9 cellular contexts compared by ENCODE assay signal in the genomic region with DNA sequence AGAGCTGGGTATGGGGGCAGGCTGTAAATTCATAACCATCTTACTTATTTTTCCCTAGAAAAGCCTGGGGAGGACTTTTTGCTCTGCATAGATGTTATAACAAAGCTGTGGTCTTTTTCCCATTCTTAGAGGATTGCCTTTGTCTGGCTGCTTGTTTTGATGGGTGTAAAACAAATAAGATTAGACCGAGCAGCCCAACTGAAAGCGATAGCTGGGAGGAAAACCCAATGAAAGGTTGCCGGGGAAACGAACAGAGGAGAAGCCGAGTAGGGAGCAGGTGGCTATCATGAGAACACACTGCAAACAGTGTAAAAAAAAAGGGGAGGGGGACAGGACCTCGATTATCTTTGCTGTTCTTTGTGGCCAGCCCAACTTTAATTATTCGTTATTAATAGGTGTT. TPM values are rescaled to one million over a fixed set of nuclear protein-coding genes. Genes with fewer than 3 reads are reported as not detected.
DNase-seq lines count a peak whose midpoint lies in the region; ATAC-seq and TF ChIP-seq lines count a peak whose summit lies in the region.
"Had no signal": no experiment of that assay in that cellular context is flagged by ENCODE, and none has a peak within 500 bp of the region (broad histone marks: within the 10 kb centered on the region; RNA-seq: fewer than 3 reads in every experiment).

No MANE protein-coding gene starts in this region.

- TF ChIP-seq EP300 in SK-N-SH (IDR thresholded peaks at IDR 0.05; ENCODE audit: borderline replicate concordance in 1 of 2, low read depth in 1 of 2, low read length in 1 of 2), result no peak

- H3K9me3 ChIP-seq in SK-N-SH, result no peaks in the 10 kb centered on the region

- no peaks in the 10 kb centered on the region for H3K9me2 ChIP-seq in SK-N-SH

- no peaks in the 10 kb centered on the region for H3K36me3 Mint-ChIP-seq in T-helper 2 cell treated with Interferon-gamma antibody and Interleukin-4, amounts not matched to agents 5 μg/mL and 100 μg/mL, for 36 hours (ENCODE audit: low read depth)

- ATAC-seq in HG03439 (IDR thresholded peaks at IDR 0.05; ENCODE audit: unreplicated experiment), result no peak

- peaks cover 11% of the 10 kb centered on the region for H3K4me1 Mint-ChIP-seq in T-helper 2 cell treated with Interferon-gamma antibody and Interleukin-4, amounts not matched to agents 5 μg/mL and 100 μg/mL, for 36 hours (ENCODE audit: low read depth)

- no peak overlapping the region for H3K27ac Mint-ChIP-seq in T-helper 2 cell treated with Interferon-gamma antibody and Interleukin-4, amounts not matched to agents 5 μg/mL and 100 μg/mL, for 36 hours

- peaks cover 5% of the 10 kb centered on the region; the same call in 1 of the 2 replicates for H3K27me3 ChIP-seq in SK-N-SH (ENCODE audit: insufficient read depth)
- H3K27me3 ChIP-seq: cardiac muscle cell had no signal

- peaks cover 0 to 2% of the 10 kb centered on the region in 2 experiments for H3K36me3 ChIP-seq in SK-N-SH (replicated peaks in 1 of 2; ENCODE audit: control insufficient read depth in 1 of 2, insufficient read depth in 2 of 2, low read length in 1 of 2)
- H3K36me3 ChIP-seq: cardiac muscle cell had no signal

- POLR2A ChIA-PET in SK-N-SH (lab: Yijun Ruan, JAX), result interaction anchor here (0.6 to 8.8 kb wide), 9 partner anchors 155 to 1058 kb away, joined by 3 to 87 read pairs (median 4); no protein-coding TSS in a partner anchor

- no peak overlapping the region; the same call in 1 of the 2 replicates for H2AFZ ChIP-seq in SK-N-SH (ENCODE audit: low read depth)

- CTCF ChIA-PET in SK-N-SH (lab: Yijun Ruan, JAX), result interaction anchor here (0.7 to 12.9 kb wide), 4 partner anchors 65 to 223 kb away, joined by 3 to 117 read pairs (median 43); no protein-coding TSS in a partner anchor

- H3K4me3 ChIP-seq in SK-N-SH (ENCODE audit: low read depth in 2 of 2, low read length in 1 of 2), result peak overlapping the region; percentile 39 to 59
- H3K4me3 ChIP-seq: cardiac muscle cell had no signal

- TF ChIP-seq CTCF in SK-N-SH (IDR thresholded peaks at IDR 0.05), result no peak

- H3K9me3 Mint-ChIP-seq in T-helper 2 cell treated with Interferon-gamma antibody and Interleukin-4, amounts not matched to agents 5 μg/mL and 100 μg/mL, for 36 hours, result no peaks in the 10 kb centered on the region

- no peak for TF ChIP-seq RAD21 in SK-N-SH (IDR thresholded peaks at IDR 0.05; ENCODE audit: low read length)

- H3K27me3 Mint-ChIP-seq in T-helper 2 cell treated with Interferon-gamma antibody and Interleukin-4, amounts not matched to agents 5 μg/mL and 100 μg/mL, for 36 hours (ENCODE audit: low read depth), result peaks cover 47% of the 10 kb centered on the region

- H3K9ac ChIP-seq in SK-N-SH, result 0 out of 2 replicates have a peak overlapping the region, but pooled peaks have one; percentile 15

- no peaks in the 10 kb centered on the region for H3K79me2 ChIP-seq in SK-N-SH (ENCODE audit: insufficient read depth)

- H4K20me1 ChIP-seq in SK-N-SH (ENCODE audit: insufficient read depth), result no peaks in the 10 kb centered on the region

- no peaks in the 10 kb centered on the region for H3F3A ChIP-seq in SK-N-SH (replicated peaks; ENCODE audit: insufficient read depth)

- H3K4me1 ChIP-seq in SK-N-SH (ENCODE audit: control insufficient read depth in 1 of 2, insufficient read depth in 2 of 2, low read depth in 1 of 2, low read length in 1 of 2), result peaks cover 0 to 2% of the 10 kb centered on the region in 2 experiments; a peak in 2 of 4 replicates

- H3K4me3 Mint-ChIP-seq in T-helper 2 cell treated with Interferon-gamma antibody and Interleukin-4, amounts not matched to agents 5 μg/mL and 100 μg/mL, for 36 hours, result no peak overlapping the region

- peak; percentile 86 for DNase-seq in DMS 273 (lab: John Stamatoyannopoulos, UW; ENCODE audit: unreplicated experiment)
- DNase-seq in NCI-H1930 (lab: John Stamatoyannopoulos, UW), result peak; percentile 85 to 89
- DNase-seq in SK-N-SH, result no peak
- peak; percentile 30 for DNase-seq in medulla oblongata (ENCODE audit: extremely low spot score)
- DNase-seq in T-helper 2 cell treated with Interferon-gamma antibody and Interleukin-4, amounts not matched to agents 5 μg/mL and 100 μg/mL, for 36 hours (ENCODE audit: low spot score), result no peak
- DNase-seq in activated effector memory CD4-positive, alpha-beta T cell treated with Interleukin-2 at 50 U/mL for 16 hours, result no peak
- no peak for DNase-seq in HPDE6-E6E7 (ENCODE audit: extremely low spot score)

- peak overlapping the region in 1 of 2 experiments; percentile 92; a peak in 2 of 4 replicates for H3K27ac ChIP-seq in SK-N-SH (ENCODE audit: low read depth in 2 of 2, low read length in 1 of 2)
- H3K27ac ChIP-seq: cardiac muscle cell had no signal

- peak overlapping the region; percentile 74 for H3K4me2 ChIP-seq in SK-N-SH

- WGBS in SK-N-SH (ENCODE audit: low lambda C conversion rate), result 3% methylated on average over 7 of the region's 7 CpGs

TF ChIP-seq in SK-N-SH, 30 proteins besides CTCF, POLR2A, EP300 and RAD21:
- TF ChIP-seq GATA2 (CRISPR knock-in tag; IDR thresholded peaks at IDR 0.05) (no peak), MEF2A (IDR thresholded peaks at IDR 0.05; ENCODE audit: borderline replicate concordance, low read depth) (no peak), POLR2AphosphoS5 (IDR thresholded peaks at IDR 0.05; ENCODE audit: low read depth, low read length) (0 out of 2 replicates have a peak, but pooled peaks have one; percentile 15), RXRA (IDR thresholded peaks at IDR 0.05; ENCODE audit: borderline replicate concordance, low read depth) (no peak)

RNA-seq across cellular contexts. Expression of gene ELAVL4, which starts 1.9 kb away (rescaled TPM):
- 2.7 and 6.0 TPM in 2 replicates for polyA plus RNA-seq in SK-N-SH (2012; rRNA removed)
- 5.7 and 9.6 TPM in 2 replicates for polyA plus RNA-seq in SK-N-SH (2012; cell fraction: cytosol; rRNA removed)
- polyA plus RNA-seq in SK-N-SH (2012; cell fraction: nucleus; rRNA removed), result 2.6 and 5.4 TPM in 2 replicates
- polyA plus RNA-seq: cardiac muscle cell had no signal

Comparison
In these comparisons a context has a peak if more than half of its experiments do, and no peak if none do; other contexts are left out.
1. DNase-seq: peak in DMS 273 (single experiment), NCI-H1930 (2 of 2) and medulla oblongata (single experiment); none in SK-N-SH (single experiment), T-helper 2 cell treated with Interferon-gamma antibody and Interleukin-4, amounts not matched to agents 5 μg/mL and 100 μg/mL, for 36 hours (single experiment), activated effector memory CD4-positive, alpha-beta T cell treated with Interleukin-2 at 50 U/mL for 16 hours (single experiment) and HPDE6-E6E7 (single experiment).